In genomic region chr2:201900362-201900761, GRCh38 we compare ENCODE assay signal across 1 cellular context.
TF ChIP-seq lines count a peak whose summit lies in the region.

No MANE protein-coding gene starts in this region.

TF ChIP-seq in IMR-90, 13 proteins besides CTCF, POLR2A, EP300 and RAD21:
- TF ChIP-seq RFX5 (IDR thresholded peaks at IDR 0.05; ENCODE audit: low read depth, low read length) = no peak
- no peak for TF ChIP-seq CEBPB (IDR thresholded peaks at IDR 0.05; ENCODE audit: low read depth, low read length)
- TF ChIP-seq MAFK (IDR thresholded peaks at IDR 0.05; ENCODE audit: low read depth, low read length) = no peak
TF ChIP-seq in IMR-90: peak in this region for 0.
